Comparison of ENCODE assay signal across 14 cellular contexts in the genomic region with DNA sequence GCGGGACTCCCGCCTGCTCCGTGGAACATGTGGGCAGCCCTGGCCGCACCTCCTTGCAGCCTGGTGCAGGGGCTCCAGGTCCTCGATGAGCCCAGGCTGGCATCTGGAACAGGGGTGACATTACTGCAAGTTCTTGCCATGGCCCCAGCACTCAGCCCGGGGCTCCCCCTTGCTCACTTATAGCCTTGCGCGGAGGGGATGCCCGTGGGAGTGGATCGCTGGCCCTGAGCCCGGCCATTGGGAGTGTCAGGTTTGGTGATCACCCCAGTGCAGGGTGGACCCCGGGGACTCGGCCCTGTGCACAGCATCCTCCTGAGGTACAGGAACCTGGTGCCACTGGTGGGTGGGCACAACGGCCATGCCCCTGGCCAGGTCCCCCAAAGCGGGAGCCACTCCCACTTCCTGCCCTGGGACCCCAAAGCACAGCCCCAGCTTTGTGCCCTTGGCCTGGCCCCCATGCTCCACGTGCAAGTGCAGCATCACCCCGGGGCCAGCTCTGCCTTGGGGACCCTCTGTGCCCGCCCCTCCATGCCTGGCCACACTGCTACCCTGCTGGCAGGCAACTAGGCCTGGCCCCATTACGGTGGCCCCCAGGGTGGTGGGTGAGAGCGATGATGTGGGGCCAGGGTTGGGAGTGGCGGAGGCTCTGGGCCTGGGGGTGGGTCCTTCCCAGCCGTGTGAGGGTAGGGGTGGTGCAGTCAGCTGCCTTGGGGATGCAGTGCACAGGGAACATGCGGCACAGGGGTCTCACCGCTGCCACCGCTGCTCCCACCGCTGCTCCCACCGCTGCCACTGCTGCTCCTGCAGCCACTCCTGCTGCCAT.
"Had no signal": no experiment of that assay in that cellular context is flagged by ENCODE, and none has a peak within 500 bp of the region (broad histone marks: within the 10 kb centered on the region; RNA-seq: fewer than 3 reads in every experiment).

No MANE protein-coding gene starts in this region.

- DNase-seq: activated CD4-positive, alpha-beta T cell treated with anti-CD3 and anti-CD28 coated beads, Interleukin-2, amount 10 ng/mL, durations not matched to agents 24 days and 14 days; central memory CD4-positive, alpha-beta T cell; effector memory CD8-positive, alpha-beta T cell; kidney glomerular epithelial cell; lower lobe of right lung; midbrain; naive B cell; nucleus accumbens; stimulated activated CD4-positive, alpha-beta T cell treated with anti-CD3 and anti-CD28 coated beads, Interleukin-4, amount 100 ng/mL, for 4 hours; uterus had no signal

- H3K27me3 Mint-ChIP-seq: activated CD4-positive, alpha-beta T cell treated with anti-CD3 and anti-CD28 coated beads, Interleukin-2, amount 10 ng/mL, durations not matched to agents 24 days and 14 days; activated naive CD4-positive, alpha-beta T cell treated with anti-CD3 and anti-CD28 coated beads, Interleukin-2, amount 50 U/mL, for 24 hours had no signal

- H3K4me3 Mint-ChIP-seq: activated CD4-positive, alpha-beta T cell treated with anti-CD3 and anti-CD28 coated beads, Interleukin-2, amount 10 ng/mL, durations not matched to agents 24 days and 14 days; activated naive CD4-positive, alpha-beta T cell treated with anti-CD3 and anti-CD28 coated beads, Interleukin-2, amount 50 U/mL, for 24 hours; effector memory CD8-positive, alpha-beta T cell had no signal

- H3K27me3 ChIP-seq: uterus had no signal

- H3K36me3 Mint-ChIP-seq: activated naive CD4-positive, alpha-beta T cell treated with anti-CD3 and anti-CD28 coated beads, Interleukin-2, amount 50 U/mL, for 24 hours; naive B cell had no signal

- H3K4me1 ChIP-seq: lower lobe of right lung, tibial artery, uterus had no signal

- H3K27ac ChIP-seq: lower lobe of right lung, tibial artery, uterus had no signal

- H3K9me3 Mint-ChIP-seq: activated CD4-positive, alpha-beta T cell treated with anti-CD3 and anti-CD28 coated beads, Interleukin-2, amount 10 ng/mL, durations not matched to agents 24 days and 14 days; activated naive CD4-positive, alpha-beta T cell treated with anti-CD3 and anti-CD28 coated beads, Interleukin-2, amount 50 U/mL, for 24 hours; activated T-helper 2 cell treated with anti-CD3 and anti-CD28 coated beads, Interferon-gamma antibody, Interleukin-2, Interleukin-4, amounts not matched to agents 10 μg/mL and 5 μg/mL and 100 μg/mL, durations not matched to agents 14 hours and 24 hours and 36 hours; effector memory CD8-positive, alpha-beta T cell; naive B cell had no signal

- H3K4me1 Mint-ChIP-seq: activated CD4-positive, alpha-beta T cell treated with anti-CD3 and anti-CD28 coated beads, Interleukin-2, amount 10 ng/mL, durations not matched to agents 24 days and 14 days; activated naive CD4-positive, alpha-beta T cell treated with anti-CD3 and anti-CD28 coated beads, Interleukin-2, amount 50 U/mL, for 24 hours; naive B cell had no signal

- ATAC-seq: effector memory CD8-positive, alpha-beta T cell; lower lobe of right lung; SK-N-SH treated with all-trans-retinoic acid at 6 μM for 48 hours had no signal

- H3K4me3 ChIP-seq: lower lobe of right lung, tibial artery, uterus had no signal

- H3K27ac Mint-ChIP-seq: activated CD4-positive, alpha-beta T cell treated with anti-CD3 and anti-CD28 coated beads, Interleukin-2, amount 10 ng/mL, durations not matched to agents 24 days and 14 days; activated naive CD4-positive, alpha-beta T cell treated with anti-CD3 and anti-CD28 coated beads, Interleukin-2, amount 50 U/mL, for 24 hours; activated T-helper 2 cell treated with anti-CD3 and anti-CD28 coated beads, Interferon-gamma antibody, Interleukin-2, Interleukin-4, amounts not matched to agents 10 μg/mL and 5 μg/mL and 100 μg/mL, durations not matched to agents 14 hours and 24 hours and 36 hours; effector memory CD8-positive, alpha-beta T cell had no signal

- H3K9me3 ChIP-seq: lower lobe of right lung, tibial artery, uterus had no signal

- H3K36me3 ChIP-seq: lower lobe of right lung, tibial artery, uterus had no signal
